4 cellular contexts compared by ENCODE assay signal in genomic region chrY:24833619-24834018, GRCh38. TPM values are rescaled to one million over a fixed set of nuclear protein-coding genes. Genes with fewer than 3 reads are reported as not detected.
"Had no signal": no experiment of that assay in that cellular context is flagged by ENCODE, and none has a peak within 500 bp of the region (broad histone marks: within the 10 kb centered on the region; RNA-seq: fewer than 3 reads in every experiment).

DAZ4 (plus strand) TSS chrY:24833919; CDS start chrY:24834127, 208 bp downstream.

RNA-seq across cellular contexts. Expression of gene DAZ4, which starts in this region (rescaled TPM):
- total RNA-seq: LHCN-M2, M059J, MCF 10A, NCI-H460 had no signal
